In genomic region chr17:73231363-73231762, GRCh38 we compare ENCODE assay signal across 8 cellular contexts. TPM values are rescaled to one million over a fixed set of nuclear protein-coding genes. Genes with fewer than 3 reads are reported as not detected.
DNase-seq lines count a peak whose midpoint lies in the region; ATAC-seq and TF ChIP-seq lines count a peak whose summit lies in the region.

No MANE protein-coding gene starts in this region.

- no peak overlapping the region for H3K27ac ChIP-seq in PC-9

- no peaks in the 10 kb centered on the region for H3K9me2 ChIP-seq in PC-9 (ENCODE audit: insufficient read depth)

- CTCF ChIA-PET in PC-9 (lab: Charles Lee) = interaction anchor here (0.7 to 1.2 kb wide), 2 partner anchors 15 to 177 kb away, joined by 3 read pairs; no protein-coding TSS in a partner anchor

- peak; percentile 18 to 34 for DNase-seq in SHP77 (lab: John Stamatoyannopoulos, UW)
- DNase-seq in SHP77 treated with DMSO at 0.1 percent for 48 hours (lab: John Stamatoyannopoulos, UW) = no peak
- DNase-seq in PC-9 = peak in 1 of 2 experiments; percentile 7
- DNase-seq in dedifferentiated amniotic fluid mesenchymal stem cell (ENCODE audit: extremely low spot score) = peak; percentile 15
- DNase-seq in activated effector memory CD4-positive, alpha-beta T cell treated with Interleukin-2 at 50 U/mL for 16 hours = no peak

- intact Hi-C loops in PC-9 (cut with micrococcal nuclease; ENCODE audit: unreplicated experiment) = loop anchor here (2.0 to 5.0 kb wide), 2 partner anchors 39 to 504 kb away; partner anchors contain the start of gene COG1

- ATAC-seq in GM19328 (IDR thresholded peaks at IDR 0.05; ENCODE audit: unreplicated experiment) (no peak), HG02763 (IDR thresholded peaks at IDR 0.05; ENCODE audit: unreplicated experiment) (no peak)

- H3K36me3 ChIP-seq in PC-9 (ENCODE audit: low read depth) = peaks cover 27% of the 10 kb centered on the region

- no TSS peak for BruUV-seq in PC-9 (replicated peaks; lab: Mats Ljungman, UMichigan)

- peaks cover 8% of the 10 kb centered on the region for H3F3A ChIP-seq in PC-9 (ENCODE audit: insufficient read depth, low read depth)

- H3K4me3 ChIP-seq in PC-9 (peak overlapping the region; percentile 97), mononuclear cell (ENCODE audit: low read length) (peak overlapping the region; percentile 98)

- H3K79me2 ChIP-seq in PC-9 (ENCODE audit: low read depth) = peaks cover 74% of the 10 kb centered on the region

- H3K9me3 ChIP-seq in PC-9 (ENCODE audit: insufficient read depth, low read depth) (no peaks in the 10 kb centered on the region), mononuclear cell (ENCODE audit: low read depth, low read length) (no peaks in the 10 kb centered on the region)

- peaks cover 26% of the 10 kb centered on the region; the same call in 1 of the 2 replicates for H4K20me1 ChIP-seq in PC-9 (ENCODE audit: insufficient read depth)

- peaks cover 45% of the 10 kb centered on the region for H3K4me1 ChIP-seq in PC-9 (replicated peaks; ENCODE audit: insufficient read depth)
- peaks cover 56% of the 10 kb centered on the region for H3K4me1 ChIP-seq in mononuclear cell (ENCODE audit: insufficient read depth, low read length)

- POLR2A ChIA-PET in PC-9 (lab: Charles Lee; ENCODE audit: unreplicated experiment) = interaction anchor here (0.7 kb wide), 1 partner anchor 629 kb away, joined by 3 read pairs; no protein-coding TSS in a partner anchor

- H2AFZ ChIP-seq in PC-9 = peak overlapping the region; percentile 93

- peak overlapping the region; percentile 98 for H3K4me2 ChIP-seq in PC-9

- TF ChIP-seq CTCF in PC-9 (conservative IDR thresholded peaks at IDR 0.05) = no peak

- no peaks in the 10 kb centered on the region for H3K27me3 ChIP-seq in PC-9 (ENCODE audit: insufficient read depth, low read depth)
- no peaks in the 10 kb centered on the region for H3K27me3 ChIP-seq in mononuclear cell (ENCODE audit: insufficient read depth, low read length)

RNA-seq across cellular contexts. Expression of gene CPSF4L, which starts 30.3 kb away (rescaled TPM):
- 0.52 TPM in 1 of 2 replicates, not detected in the other for total RNA-seq in PC-9 (2021)
- 0.10 TPM for total RNA-seq in mononuclear cell

RNA-seq across cellular contexts. Expression of gene COG1, which starts 38.5 kb away (rescaled TPM):
- total RNA-seq in PC-9 (2021) (24.8 and 25.6 TPM in 2 replicates), mononuclear cell (28.9 TPM)

Comparison
In these comparisons a context has a peak if more than half of its experiments do, and no peak if none do; other contexts are left out.
1. DNase-seq: peak in SHP77 (2 of 2) and dedifferentiated amniotic fluid mesenchymal stem cell (single experiment); none in SHP77 treated with DMSO at 0.1 percent for 48 hours (single experiment) and activated effector memory CD4-positive, alpha-beta T cell treated with Interleukin-2 at 50 U/mL for 16 hours (single experiment).